In genomic region chr1:109105881-109106280, GRCh38 we compare ENCODE assay signal across 18 cellular contexts. TPM values are rescaled to one million over a fixed set of nuclear protein-coding genes. Genes with fewer than 3 reads are reported as not detected.
"Had no signal": no experiment of that assay in that cellular context is flagged by ENCODE, and none has a peak within 500 bp of the region (broad histone marks: within the 10 kb centered on the region; RNA-seq: fewer than 3 reads in every experiment).

No MANE protein-coding gene starts in this region.

- H3K27me3 Mint-ChIP-seq: activated CD4-positive, alpha-beta memory T cell treated with anti-CD3 and anti-CD28 coated beads for 36 hours; naive B cell had no signal

- H3K27ac ChIP-seq: ascending aorta, dorsolateral prefrontal cortex, psoas muscle, spleen, tibial nerve had no signal

- ATAC-seq: activated T-cell treated with anti-CD3 and anti-CD28 coated beads, Interleukin-2, amount 50 U/mL, for 4 hours; esophagus mucosa; psoas muscle; sciatic nerve; stimulated activated naive B cell treated with anti-CD40 and anti-IgM and Interleukin-4, amounts not matched to agents 10 μg/mL and 1 μg/mL and 100 μg/mL, for 72 hours had no signal

- DNase-seq: activated CD4-positive, alpha-beta memory T cell treated with anti-CD3 and anti-CD28 coated beads for 36 hours; activated CD4-positive, alpha-beta T cell treated with anti-CD3 and anti-CD28 coated beads for 1 hour; activated gamma-delta T cell; activated T-cell treated with anti-CD3 and anti-CD28 coated beads, Interleukin-2, amount 50 U/mL, for 4 hours; dorsolateral prefrontal cortex; hypothalamus; midbrain; naive B cell; nucleus accumbens; psoas muscle; spleen; stimulated activated CD4-positive, alpha-beta T cell treated with anti-CD3 and anti-CD28 coated beads, Interleukin-1b, Interleukin-23, amount 100 ng/mL, for 48 hours; stimulated activated naive B cell treated with anti-CD40 and anti-IgM and Interleukin-4, amounts not matched to agents 10 μg/mL and 1 μg/mL and 100 μg/mL, for 72 hours; T-helper 2 cell had no signal

- H3K9me3 Mint-ChIP-seq: activated CD4-positive, alpha-beta memory T cell treated with anti-CD3 and anti-CD28 coated beads for 36 hours; activated T-cell treated with anti-CD3 and anti-CD28 coated beads, Interleukin-2, amount 50 U/mL, for 4 hours; naive B cell; stimulated activated naive B cell treated with anti-CD40 and anti-IgM and Interleukin-4, amounts not matched to agents 10 μg/mL and 1 μg/mL and 100 μg/mL, for 72 hours had no signal

- H3K9me3 ChIP-seq: ascending aorta, psoas muscle, spleen, tibial nerve had no signal

- H3K36me3 ChIP-seq: ascending aorta had no signal

- H3K4me3 ChIP-seq: ascending aorta, dorsolateral prefrontal cortex, psoas muscle, spleen, tibial nerve had no signal

- H3K4me3 Mint-ChIP-seq: activated CD4-positive, alpha-beta memory T cell treated with anti-CD3 and anti-CD28 coated beads for 36 hours; activated T-cell treated with anti-CD3 and anti-CD28 coated beads, Interleukin-2, amount 50 U/mL, for 4 hours; naive B cell; stimulated activated naive B cell treated with anti-CD40 and anti-IgM and Interleukin-4, amounts not matched to agents 10 μg/mL and 1 μg/mL and 100 μg/mL, for 72 hours had no signal

- H3K27ac Mint-ChIP-seq: activated CD4-positive, alpha-beta memory T cell treated with anti-CD3 and anti-CD28 coated beads for 36 hours; stimulated activated naive B cell treated with anti-CD40 and anti-IgM and Interleukin-4, amounts not matched to agents 10 μg/mL and 1 μg/mL and 100 μg/mL, for 72 hours had no signal

- H3K4me1 ChIP-seq: psoas muscle had no signal

- H3K27me3 ChIP-seq: ascending aorta, dorsolateral prefrontal cortex, spleen, tibial nerve had no signal

- H3K36me3 Mint-ChIP-seq: naive B cell had no signal

RNA-seq across cellular contexts. Expression of gene ELAPOR1, which starts 8.0 kb away (rescaled TPM):
- total RNA-seq: ascending aorta had no signal
